ENCODE assay signal across 20 cellular contexts in genomic region chr12:57150400-57150799, GRCh38. TPM values are rescaled to one million over a fixed set of nuclear protein-coding genes. Genes with fewer than 3 reads are reported as not detected.
DNase-seq lines count a peak whose midpoint lies in the region; FAIRE-seq and TF ChIP-seq lines count a peak whose summit lies in the region.
"Had no signal": no experiment of that assay in that cellular context is flagged by ENCODE, and none has a peak within 500 bp of the region (broad histone marks: within the 10 kb centered on the region; RNA-seq: fewer than 3 reads in every experiment).

No MANE protein-coding gene starts in this region.

- H3K4me2 ChIP-seq in H1 (ENCODE audit: insufficient read depth in 1 of 2, low read depth in 2 of 2, low read length in 2 of 2) (no peak overlapping the region), osteoblast (ENCODE audit: insufficient read depth, low read length) (no peak overlapping the region)

- H3K79me2 ChIP-seq in H1 (ENCODE audit: control insufficient read depth in 1 of 2, insufficient read depth in 2 of 2, low read length in 2 of 2), result no peaks in the 10 kb centered on the region
- peaks cover 83% of the 10 kb centered on the region for H3K79me2 ChIP-seq in osteoblast (ENCODE audit: insufficient read depth, low read length)

- H2BK15ac ChIP-seq in H1 (ENCODE audit: low read length), result no peak overlapping the region

- H4K20me1 ChIP-seq in H1 (replicated peaks in 1 of 2; ENCODE audit: control insufficient read depth in 1 of 2, insufficient read depth in 2 of 2, low read length in 2 of 2), result peaks cover 13 to 15% of the 10 kb centered on the region in 2 experiments
- peaks cover 77% of the 10 kb centered on the region for H4K20me1 ChIP-seq in osteoblast (ENCODE audit: insufficient read depth, low read length)

- H3K23ac ChIP-seq in H1 (ENCODE audit: insufficient read length), result no peak overlapping the region

- intact Hi-C loops in tibial artery (cut with DNase I; ENCODE audit: low total_unique reads), result no loop called here

- peaks cover 2% of the 10 kb centered on the region; the same call in 1 of the 2 replicates for H3K79me1 ChIP-seq in H1 (ENCODE audit: low read depth, low read length)

- H2AFZ ChIP-seq in H1 (ENCODE audit: low read length) (no peak overlapping the region), osteoblast (ENCODE audit: low read length) (no peak overlapping the region)

- H3K9ac ChIP-seq in H1 (replicated peaks in 1 of 4; ENCODE audit: extremely low read depth in 1 of 4, low read depth in 3 of 4, low read length in 3 of 4), result no peak overlapping the region

- no peak overlapping the region for H2BK12ac ChIP-seq in H1 (ENCODE audit: low read depth, low read length)

- CTCF ChIA-PET in RWPE1 (lab: Yijun Ruan, JAX) (interaction anchor here (1.1 kb wide), 1 partner anchor 93 kb away, joined by 3 read pairs; no protein-coding TSS in a partner anchor), H1 (lab: Charles Lee; ENCODE audit: partially characterized antibody) (interaction anchor here (1.0 to 6.6 kb wide), 6 partner anchors 24 to 76 kb away, joined by 3 to 58 read pairs (median 4); no protein-coding TSS in a partner anchor)

- no peak overlapping the region for H3K4ac ChIP-seq in H1 (replicated peaks; ENCODE audit: insufficient read length, low read depth, low read length)

- peaks cover 0 to 6% (median 2%) of the 10 kb centered on the region in 4 experiments; a peak in 4 of 7 replicates for H3K4me1 ChIP-seq in H1 (replicated peaks in 1 of 4; ENCODE audit: control insufficient read depth in 3 of 4, insufficient read depth in 4 of 4, low read length in 3 of 4)
- peaks cover 79% of the 10 kb centered on the region for H3K4me1 ChIP-seq in osteoblast (ENCODE audit: insufficient read depth, low read length)
- peaks cover 4 to 92% (median 84%) of the 10 kb centered on the region in 4 donors for H3K4me1 ChIP-seq in tibial artery

- H3K4me3 ChIP-seq in H1 (ENCODE audit: extremely low read depth in 1 of 4, insufficient read depth in 2 of 4, low read depth in 3 of 4, low read length in 4 of 4) (no peak overlapping the region), osteoblast (ENCODE audit: insufficient read depth, low read length) (no peak overlapping the region), tibial artery (no peak overlapping the region)
- H3K4me3 ChIP-seq: lung had no signal

- peaks cover 0 to 2% of the 10 kb centered on the region in 2 donors for H3K4me1 Mint-ChIP-seq in immature natural killer cell
- H3K4me1 Mint-ChIP-seq: activated T-helper 17 cell treated with anti-CD3 and anti-CD28 coated beads, Interleukin-2, amount 50 U/mL, for 72 hours had no signal

- POLR2A ChIA-PET in RWPE1 (lab: Yijun Ruan, JAX; ENCODE audit: low non-redundant PET), result no interaction called here
- POLR2A ChIA-PET in H1 (lab: Charles Lee; ENCODE audit: partially characterized antibody), result interaction anchor here (0.7 to 4.5 kb wide), 9 partner anchors 7 to 42 kb away, joined by 3 to 29 read pairs (median 3); no protein-coding TSS in a partner anchor

- no peak overlapping the region for H3K27ac Mint-ChIP-seq in immature natural killer cell
- H3K27ac Mint-ChIP-seq: activated CD8-positive, alpha-beta T cell treated with anti-CD3 and anti-CD28 coated beads, Interleukin-2, amount 10 ng/mL, durations not matched to agents 7 days and 5 days; activated T-helper 17 cell treated with anti-CD3 and anti-CD28 coated beads, Interleukin-2, amount 50 U/mL, for 72 hours had no signal

- no peak for DNase-seq in RWPE1 (ENCODE audit: low spot score)
- DNase-seq in H1 (ENCODE audit: low read depth in 1 of 2, low spot score in 2 of 2), result no peak
- DNase-seq in osteoblast (ENCODE audit: insufficient read length, low spot score, missing footprints), result peak; percentile 34
- DNase-seq in tibial artery, result no peak
- no peak for DNase-seq in immature natural killer cell
- DNase-seq in NOMO-1 treated with dmso at 0.1 percent for 144 hours (lab: John Stamatoyannopoulos, UW; ENCODE audit: unreplicated experiment), result no peak
- DNase-seq in cortex of kidney (lab: John Stamatoyannopoulos, UW), result no peak
- DNase-seq: activated CD8-positive, alpha-beta T cell treated with anti-CD3 and anti-CD28 coated beads, Interleukin-2, amount 10 ng/mL, durations not matched to agents 7 days and 5 days; aorta; BE2C; KBM-7; NCI-H1092; NCI-H748 treated with DMSO at 0.1 percent for 48 hours; nephron progenitor cell; stimulated activated CD4-positive, alpha-beta T cell treated with anti-CD3 and anti-CD28 coated beads, Interleukin-4, amount 100 ng/mL, for 24 hours had no signal

- no peak overlapping the region for H2BK5ac ChIP-seq in H1 (ENCODE audit: low read depth, low read length)

- no peak for TF ChIP-seq CTCF in RWPE1 (conservative IDR thresholded peaks at IDR 0.05; ENCODE audit: low read depth)
- no peak for TF ChIP-seq CTCF in H1 (IDR thresholded peaks at IDR 0.05; ENCODE audit: control extremely low read depth in 1 of 3, insufficient read depth in 1 of 3, low read depth in 1 of 3, low read length in 3 of 3)
- TF ChIP-seq CTCF in osteoblast (IDR thresholded peaks at IDR 0.05; ENCODE audit: extremely low read depth, low read depth, low read length), result no peak
- TF ChIP-seq CTCF in tibial artery (IDR thresholded peaks at IDR 0.05), result no peak

- H3K36me3 ChIP-seq in H1 (ENCODE audit: control insufficient read depth in 2 of 4, insufficient read depth in 4 of 4, low read length in 3 of 4) (peaks cover 14 to 44% (median 34%) of the 10 kb centered on the region in 4 experiments; a peak in 7 of 8 replicates), osteoblast (ENCODE audit: insufficient read depth, low read length) (peaks cover 79% of the 10 kb centered on the region), tibial artery (peaks cover 26 to 47% (median 43%) of the 10 kb centered on the region in 3 donors)
- H3K36me3 ChIP-seq: BE2C had no signal

- H3K18ac ChIP-seq in H1 (ENCODE audit: extremely low read depth, low read length), result no peak overlapping the region

- H3K56ac ChIP-seq in H1 (replicated peaks; ENCODE audit: insufficient read length, low read depth, low read length), result no peak overlapping the region

- H3K23me2 ChIP-seq in H1 (ENCODE audit: low read depth, low read length), result no peaks in the 10 kb centered on the region

- 83% methylated on average over 6 of the region's 6 CpGs; no CpG with 5 or more reads in 1 of the 2 experiments for WGBS in H1 (ENCODE audit: extremely low coverage in 1 of 2, insufficient coverage in 1 of 2, insufficient read length in 1 of 2, insufficient replicate concordance in 2 of 2, low coverage in 1 of 2, low lambda C conversion rate in 2 of 2, missing lambda C conversion rate in 1 of 2), 2 experiments

- no peak for TF ChIP-seq POLR2A in H1 (IDR thresholded peaks at IDR 0.05; ENCODE audit: control extremely low read depth in 1 of 2, low read depth in 2 of 2, low read length in 2 of 2)

- no peak overlapping the region for H4K91ac ChIP-seq in H1 (replicated peaks; ENCODE audit: insufficient read length, low read length)

- H3K9me3 ChIP-seq in H1 (ENCODE audit: insufficient read depth in 2 of 2, low read depth in 1 of 2, low read length in 1 of 2) (no peaks in the 10 kb centered on the region), osteoblast (ENCODE audit: low read depth, low read length) (no peaks in the 10 kb centered on the region), tibial artery (no peaks in the 10 kb centered on the region)
- H3K9me3 ChIP-seq: BE2C had no signal

- no peaks in the 10 kb centered on the region for H3K27me3 ChIP-seq in H1 (replicated peaks in 1 of 4; ENCODE audit: control insufficient read depth in 3 of 4, extremely low read depth in 1 of 4, insufficient read depth in 3 of 4, low read length in 3 of 4)
- no peaks in the 10 kb centered on the region for H3K27me3 ChIP-seq in osteoblast (ENCODE audit: insufficient read depth, low read length)
- no peaks in the 10 kb centered on the region for H3K27me3 ChIP-seq in tibial artery
- H3K27me3 ChIP-seq: BE2C had no signal

- no peak overlapping the region for H4K5ac ChIP-seq in H1 (ENCODE audit: insufficient read length, low read depth, low read length)

- H2AK5ac ChIP-seq in H1 (ENCODE audit: low read depth, low read length), result no peak overlapping the region

- no peak overlapping the region for H2BK120ac ChIP-seq in H1 (replicated peaks; ENCODE audit: low read depth, low read length)

- H3K27ac ChIP-seq in RWPE1, result peak overlapping the region; percentile 98
- H3K27ac ChIP-seq in H1 (ENCODE audit: low read depth, low read length), result no peak overlapping the region
- peak overlapping the region; percentile 94 for H3K27ac ChIP-seq in osteoblast (ENCODE audit: low read depth, low read length)
- H3K27ac ChIP-seq in tibial artery, result peak overlapping the region; percentile 73 to 85

- no peak overlapping the region for H4K8ac ChIP-seq in H1 (ENCODE audit: extremely low read depth, insufficient read depth, low read length)

- H3K4me3 Mint-ChIP-seq in immature natural killer cell, result no peak overlapping the region
- H3K4me3 Mint-ChIP-seq: activated CD8-positive, alpha-beta T cell treated with anti-CD3 and anti-CD28 coated beads, Interleukin-2, amount 10 ng/mL, durations not matched to agents 7 days and 5 days; activated T-helper 17 cell treated with anti-CD3 and anti-CD28 coated beads, Interleukin-2, amount 50 U/mL, for 72 hours; nephron progenitor cell had no signal

- no peak for TF ChIP-seq EP300 in H1 (IDR thresholded peaks at IDR 0.05; ENCODE audit: borderline replicate concordance in 1 of 2, low read depth in 2 of 2, low read length in 2 of 2)

- no peak overlapping the region for H2BK20ac ChIP-seq in H1 (ENCODE audit: low read length)

- no peaks in the 10 kb centered on the region for H3K36me3 Mint-ChIP-seq in immature natural killer cell

- no peaks in the 10 kb centered on the region for H3K9me3 Mint-ChIP-seq in immature natural killer cell
- H3K9me3 Mint-ChIP-seq: activated T-helper 17 cell treated with anti-CD3 and anti-CD28 coated beads, Interleukin-2, amount 50 U/mL, for 72 hours; nephron progenitor cell had no signal

- TF ChIP-seq RAD21 in H1 (IDR thresholded peaks at IDR 0.05 in 1 of 2, conservative IDR thresholded peaks at IDR 0.05 in 1 of 2; ENCODE audit: low read depth in 2 of 2, low read length in 2 of 2), result no peak

- no peak overlapping the region for H3K14ac ChIP-seq in H1 (ENCODE audit: insufficient read length)

- FAIRE-seq in H1 (lab: Jason Lieb, UNC), result no peak
- FAIRE-seq: GM19239, RCC 7860 had no signal

- H3K27me3 Mint-ChIP-seq in immature natural killer cell (ENCODE audit: low read depth in 3 of 3), result peaks cover 3 to 5% (median 3%) of the 10 kb centered on the region in 3 donors
- H3K27me3 Mint-ChIP-seq: activated T-helper 17 cell treated with anti-CD3 and anti-CD28 coated beads, Interleukin-2, amount 50 U/mL, for 72 hours had no signal

RNA-seq across cellular contexts. Expression of gene LRP1-AS, which starts 3.0 kb away (rescaled TPM):
- total RNA-seq in H1 (2021; fragmentation: NEBNext Ultra II Directional; extraction: Animal tissue kit (Norgen Biotek cat#: 25700)), result not detected in 2 replicates
- not detected in 2 replicates for polyA plus RNA-seq in H1 (2011; rRNA removed)
- not detected for polyA plus RNA-seq in H1 (2011; cell fraction: cytosol; rRNA removed)
- not detected for polyA plus RNA-seq in H1 (2011; cell fraction: nucleus; rRNA removed)
- not detected in 4 replicates for polyA plus RNA-seq in H1 (2012, experiment 1 of 2)
- polyA plus RNA-seq in H1 (2012, experiment 2 of 2), result not detected
- polyA plus RNA-seq in H1 (2013, experiment 1 of 2), result not detected
- polyA plus RNA-seq in H1 (2013, experiment 2 of 2), result not detected
- polyA minus RNA-seq in H1 (2011; rRNA and poly(A)+ RNA removed), result not detected in 2 replicates
- not detected for polyA minus RNA-seq in H1 (2011; cell fraction: cytosol; rRNA and poly(A)+ RNA removed)
- not detected for polyA minus RNA-seq in H1 (2011; cell fraction: nucleus; rRNA and poly(A)+ RNA removed)
- not detected in 2 replicates for total RNA-seq in osteoblast
- polyA plus RNA-seq in immature natural killer cell, result not detected
- total RNA-seq: activated CD8-positive, alpha-beta T cell treated with anti-CD3 and anti-CD28 coated beads, Interleukin-2, amount 10 ng/mL, durations not matched to agents 7 days and 5 days; activated T-helper 17 cell treated with anti-CD3 and anti-CD28 coated beads, Interleukin-2, amount 50 U/mL, for 72 hours; aorta; lung; sciatic nerve had no signal
- polyA plus RNA-seq: aorta, lung had no signal

RNA-seq across cellular contexts. Expression of gene LRP1, which starts 22.1 kb away (rescaled TPM):
- total RNA-seq in H1 (2021; fragmentation: NEBNext Ultra II Directional; extraction: Animal tissue kit (Norgen Biotek cat#: 25700)), result 92.5 and 99.1 TPM in 2 replicates
- polyA plus RNA-seq in H1 (2011; rRNA removed) (35.3 and 59.0 TPM in 2 replicates), immature natural killer cell (under 1 TPM in 2 of 3 donors, not detected in 1; 0.08 to 0.22 TPM)
- 32.8 TPM for polyA plus RNA-seq in H1 (2011; cell fraction: cytosol; rRNA removed)
- polyA plus RNA-seq in H1 (2011; cell fraction: nucleus; rRNA removed), result 168 TPM
- polyA plus RNA-seq in H1 (2012, experiment 1 of 2), result 61.6 to 121 TPM (median 97.9 TPM) in 4 replicates
- polyA plus RNA-seq in H1 (2012, experiment 2 of 2), result 64.6 TPM
- 72.6 TPM for polyA plus RNA-seq in H1 (2013, experiment 1 of 2)
- 45.3 TPM for polyA plus RNA-seq in H1 (2013, experiment 2 of 2)
- 137 and 189 TPM in 2 replicates for polyA minus RNA-seq in H1 (2011; rRNA and poly(A)+ RNA removed)
- polyA minus RNA-seq in H1 (2011; cell fraction: cytosol; rRNA and poly(A)+ RNA removed), result 104 TPM
- polyA minus RNA-seq in H1 (2011; cell fraction: nucleus; rRNA and poly(A)+ RNA removed), result 104 TPM
- total RNA-seq in osteoblast, result 744 and 789 TPM in 2 replicates

RNA-seq across cellular contexts. Expression of gene STAT6, which starts 39.2 kb away (rescaled TPM):
- total RNA-seq in H1 (2021; fragmentation: NEBNext Ultra II Directional; extraction: Animal tissue kit (Norgen Biotek cat#: 25700)), result 26.8 and 32.9 TPM in 2 replicates
- polyA plus RNA-seq in H1 (2011; rRNA removed) (38.7 and 52.2 TPM in 2 replicates), immature natural killer cell (10 to 100 TPM; 71.1 to 94.0 (median 89.1) TPM)
- 42.9 TPM for polyA plus RNA-seq in H1 (2011; cell fraction: cytosol; rRNA removed)
- polyA plus RNA-seq in H1 (2011; cell fraction: nucleus; rRNA removed), result 104 TPM
- polyA plus RNA-seq in H1 (2012, experiment 1 of 2), result 32.8 to 37.0 TPM (median 34.7 TPM) in 4 replicates
- polyA plus RNA-seq in H1 (2012, experiment 2 of 2), result 21.8 TPM
- 26.6 TPM for polyA plus RNA-seq in H1 (2013, experiment 1 of 2)
- 28.7 TPM for polyA plus RNA-seq in H1 (2013, experiment 2 of 2)
- 32.3 and 34.6 TPM in 2 replicates for polyA minus RNA-seq in H1 (2011; rRNA and poly(A)+ RNA removed)
- polyA minus RNA-seq in H1 (2011; cell fraction: cytosol; rRNA and poly(A)+ RNA removed), result 11.3 TPM
- polyA minus RNA-seq in H1 (2011; cell fraction: nucleus; rRNA and poly(A)+ RNA removed), result 30.5 TPM
- 149 and 167 TPM in 2 replicates for total RNA-seq in osteoblast
